1 cellular context compared by ENCODE assay signal in the genomic region with DNA sequence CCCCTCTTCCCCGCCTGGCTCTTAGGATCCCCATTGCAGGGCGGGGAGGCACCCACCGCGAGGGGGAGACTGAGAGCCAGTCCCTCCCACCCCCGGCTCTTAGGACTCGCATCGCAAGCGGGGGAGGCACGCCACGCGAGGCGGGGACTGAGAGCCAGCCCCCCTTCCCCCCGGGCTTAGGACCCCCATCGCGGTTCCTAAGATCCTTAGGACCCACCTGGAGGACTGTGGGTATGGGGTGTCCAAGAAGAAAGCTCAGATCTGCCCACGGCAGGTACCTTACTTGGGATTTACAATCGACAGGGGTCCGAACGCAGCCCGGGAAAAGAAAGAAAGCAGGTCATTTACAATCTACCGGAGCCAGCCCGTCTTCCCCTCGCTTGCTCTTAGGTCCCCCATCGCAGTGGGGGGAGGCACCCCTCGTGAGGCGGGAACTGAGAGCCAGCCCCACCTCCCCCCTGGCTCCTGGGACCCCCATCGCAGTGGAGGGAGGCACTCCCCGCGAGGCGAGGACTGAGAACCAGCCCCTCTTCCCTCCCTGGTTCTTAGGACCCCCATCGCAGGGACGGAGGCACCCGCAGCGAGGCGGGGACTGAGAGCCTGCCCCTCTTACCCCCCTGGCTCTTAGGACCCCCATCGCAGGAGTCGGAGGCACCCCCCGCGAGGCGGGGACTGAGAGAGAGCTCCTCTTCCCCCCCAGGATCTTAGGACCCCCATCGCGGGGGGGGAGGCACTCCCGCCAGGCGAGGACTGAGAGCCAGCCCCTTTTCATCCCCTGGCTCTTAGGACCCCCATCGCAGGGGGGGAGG.
TF ChIP-seq lines count a peak whose summit lies in the region.

No MANE protein-coding gene starts in this region.

TF ChIP-seq in K562, 482 proteins besides CTCF, POLR2A, EP300 and RAD21 (continued from another document):
- 0 out of 2 replicates have a peak, but pooled peaks have one; percentile 28 for TF ChIP-seq SP1 (CRISPR knock-in tag; IDR thresholded peaks at IDR 0.05)
- TF ChIP-seq ZBTB7A (IDR thresholded peaks at IDR 0.05; ENCODE audit: borderline replicate concordance, control insufficient read depth, low read depth, low read length), result peak; percentile 86
- 0 out of 2 replicates have a peak, but pooled peaks have one; percentile 10 for TF ChIP-seq CREM (IDR thresholded peaks at IDR 0.05; ENCODE audit: low read depth)
- peak; percentile 22; the same call in 1 of the 2 replicates for TF ChIP-seq RB1 (IDR thresholded peaks at IDR 0.05; ENCODE audit: low read depth)
- TF ChIP-seq EGR1 (conservative IDR thresholded peaks at IDR 0.05), result peak; percentile 75
- peak; percentile 35 to 61; a peak in 1 of 4 replicates for TF ChIP-seq MAZ (CRISPR knock-in tag; conservative IDR thresholded peaks at IDR 0.05 in 1 of 2, IDR thresholded peaks at IDR 0.05 in 1 of 2)
- TF ChIP-seq KLF16 (IDR thresholded peaks at IDR 0.05), result 0 out of 2 replicates have a peak, but pooled peaks have one; percentile 20
- no peak for TF ChIP-seq HMGN3 (IDR thresholded peaks at IDR 0.05; ENCODE audit: borderline replicate concordance, extremely low read depth, insufficient read length, low read depth, low read length)
- TF ChIP-seq, protein P1, sequence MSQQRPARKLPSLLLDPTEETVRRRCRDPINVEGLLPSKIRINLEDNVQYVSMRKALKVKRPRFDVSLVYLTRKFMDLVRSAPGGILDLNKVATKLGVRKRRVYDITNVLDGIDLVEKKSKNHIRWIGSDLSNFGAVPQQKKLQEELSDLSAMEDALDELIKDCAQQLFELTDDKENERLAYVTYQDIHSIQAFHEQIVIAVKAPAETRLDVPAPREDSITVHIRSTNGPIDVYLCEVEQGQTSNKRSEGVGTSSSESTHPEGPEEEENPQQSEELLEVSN (IDR thresholded peaks at IDR 0.05; ENCODE audit: borderline replicate concordance in 1 of 2, extremely low read depth in 1 of 2, insufficient read depth in 1 of 2, insufficient read length in 1 of 2, low read depth in 1 of 2, low read length in 1 of 2, poor library complexity in 1 of 2, severe bottlenecking in 1 of 2), result peak in 1 of 2 experiments; percentile 25
- TF ChIP-seq MEIS2 (IDR thresholded peaks at IDR 0.05; ENCODE audit: partially characterized antibody), result no peak
- 0 out of 2 replicates have a peak, but pooled peaks have one; percentile 33 for TF ChIP-seq MTA3 (IDR thresholded peaks at IDR 0.05; ENCODE audit: borderline replicate concordance)
